ENCODE assay signal across 15 cellular contexts in the genomic region with DNA sequence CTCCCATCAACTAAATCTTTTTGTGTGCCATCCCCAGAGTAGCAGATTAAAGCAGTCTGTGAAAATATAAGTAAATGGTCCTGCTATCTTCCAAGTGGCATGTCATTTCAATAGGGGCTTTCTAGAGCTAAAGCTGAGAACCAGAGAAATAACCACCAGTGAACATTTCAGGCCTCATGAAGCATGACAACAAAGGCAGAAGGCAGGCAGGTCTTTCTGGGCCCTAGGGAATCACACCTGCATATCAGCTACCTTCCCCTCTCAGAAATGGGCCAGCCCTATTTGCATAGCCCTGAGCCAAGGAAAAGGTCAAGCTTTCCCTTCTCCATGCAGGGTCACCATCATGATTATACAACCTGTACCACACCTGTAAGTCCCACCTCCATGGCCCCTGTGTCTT.
DNase-seq lines count a peak whose midpoint lies in the region; ATAC-seq and TF ChIP-seq lines count a peak whose summit lies in the region.
"Had no signal": no experiment of that assay in that cellular context is flagged by ENCODE, and none has a peak within 500 bp of the region (broad histone marks: within the 10 kb centered on the region; RNA-seq: fewer than 3 reads in every experiment).

No MANE protein-coding gene starts in this region.

- DNase-seq in GM10248 (ENCODE audit: extremely low spot score) (peak; percentile 28), activated B cell treated with CpG ODN at 0.5 μM for 24 hours (no peak), RKO (ENCODE audit: low spot score) (no peak), glutamatergic neuron (no peak), foreskin keratinocyte (no peak)
- no peak for DNase-seq in activated T-cell treated with anti-CD3 and anti-CD28 coated beads, Interleukin-2, amount 50 U/mL, for 1 hour
- DNase-seq: anterior cingulate cortex, DMS79, hippocampal formation, NCI-H226, testis had no signal

- ATAC-seq in GM19463 (IDR thresholded peaks at IDR 0.05; ENCODE audit: unreplicated experiment) = peak; percentile 67
- peak; percentile 76 for ATAC-seq in HG02870 (IDR thresholded peaks at IDR 0.05; ENCODE audit: unreplicated experiment)
- ATAC-seq in activated B cell treated with CpG ODN at 0.5 μM for 24 hours (ENCODE audit: low read depth) = peak; percentile 77
- ATAC-seq in foreskin keratinocyte = no peak

- H3K36me3 Mint-ChIP-seq in activated B cell treated with CpG ODN at 0.5 μM for 24 hours (ENCODE audit: low read depth) (no peaks in the 10 kb centered on the region), glutamatergic neuron (ENCODE audit: unreplicated experiment) (no peaks in the 10 kb centered on the region)

- CTCF ChIA-PET in GM10248 (lab: Yijun Ruan, JAX) = interaction anchor here (1.1 kb wide), 1 partner anchor 9 kb away, joined by 3 read pairs; no protein-coding TSS in a partner anchor
- CTCF ChIA-PET in activated B cell treated with CpG ODN at 0.5 μM for 24 hours (lab: Charles Lee) = no interaction called here

- H3K27ac ChIP-seq in foreskin keratinocyte = no peak overlapping the region
- H3K27ac ChIP-seq: RWPE1, testis had no signal

- intact Hi-C loops in activated B cell treated with CpG ODN at 0.5 μM for 24 hours (cut with micrococcal nuclease) = loop anchor here (5.0 kb wide), 1 partner anchor 43 kb away; no protein-coding TSS in a partner anchor

- POLR2A ChIA-PET in GM10248 (lab: Yijun Ruan, JAX) (no interaction called here), activated B cell treated with CpG ODN at 0.5 μM for 24 hours (lab: Charles Lee) (no interaction called here)

- H3K27me3 Mint-ChIP-seq in activated B cell treated with CpG ODN at 0.5 μM for 24 hours (no peaks in the 10 kb centered on the region), glutamatergic neuron (ENCODE audit: unreplicated experiment) (peaks cover 2% of the 10 kb centered on the region)
- H3K27me3 Mint-ChIP-seq: progenitor cell of endocrine pancreas had no signal

- no peaks in the 10 kb centered on the region for H3K27me3 ChIP-seq in foreskin keratinocyte
- H3K27me3 ChIP-seq: testis had no signal

- H3K4me3 Mint-ChIP-seq in activated B cell treated with CpG ODN at 0.5 μM for 24 hours (peak overlapping the region; percentile 50), glutamatergic neuron (ENCODE audit: unreplicated experiment) (no peak overlapping the region)

- H3K9me3 Mint-ChIP-seq in activated B cell treated with CpG ODN at 0.5 μM for 24 hours = no peaks in the 10 kb centered on the region
- H3K9me3 Mint-ChIP-seq in glutamatergic neuron (ENCODE audit: unreplicated experiment) = no peaks in the 10 kb centered on the region

- H3K4me1 Mint-ChIP-seq in activated B cell treated with CpG ODN at 0.5 μM for 24 hours (peaks cover 33% of the 10 kb centered on the region), glutamatergic neuron (ENCODE audit: low read depth, unreplicated experiment) (no peaks in the 10 kb centered on the region)

- peaks cover 18% of the 10 kb centered on the region for H3K4me1 ChIP-seq in foreskin keratinocyte
- H3K4me1 ChIP-seq: testis had no signal

- TF ChIP-seq CTCF in GM10248 (IDR thresholded peaks at IDR 0.05; ENCODE audit: control extremely low read depth, extremely low read depth, low read depth, missing control alignments) (no peak), activated B cell treated with CpG ODN at 0.5 μM for 24 hours (IDR thresholded peaks at IDR 0.05) (no peak), glutamatergic neuron (IDR thresholded peaks at IDR 0.05; ENCODE audit: partially characterized antibody, unreplicated experiment) (no peak), foreskin keratinocyte (conservative IDR thresholded peaks at IDR 0.05) (no peak)

- H3K27ac Mint-ChIP-seq in activated B cell treated with CpG ODN at 0.5 μM for 24 hours (peak overlapping the region; percentile 27), glutamatergic neuron (ENCODE audit: unreplicated experiment) (no peak overlapping the region)
- H3K27ac Mint-ChIP-seq: progenitor cell of endocrine pancreas had no signal
